18 cellular contexts compared by ENCODE assay signal in genomic region chr5:150257424-150257823, GRCh38. TPM values are rescaled to one million over a fixed set of nuclear protein-coding genes. Genes with fewer than 3 reads are reported as not detected.
"Had no signal": no experiment of that assay in that cellular context is flagged by ENCODE, and none has a peak within 500 bp of the region (broad histone marks: within the 10 kb centered on the region; RNA-seq: fewer than 3 reads in every experiment).

No MANE protein-coding gene starts in this region.

- H3K27me3 ChIP-seq: colonic mucosa, hepatocyte, pancreas, suprapubic skin, thyroid gland, upper lobe of left lung, vagina had no signal

- FAIRE-seq: pancreas had no signal

- H3K4me3 ChIP-seq: colonic mucosa, hepatocyte, pancreas, suprapubic skin, thyroid gland, upper lobe of left lung, vagina had no signal

- H3K36me3 ChIP-seq: colonic mucosa, pancreas, suprapubic skin, thyroid gland, upper lobe of left lung, vagina had no signal

- H3K27ac ChIP-seq: colonic mucosa, hepatocyte, pancreas, suprapubic skin, thyroid gland, upper lobe of left lung, vagina had no signal

- DNase-seq: colonic mucosa; dermis blood vessel endothelial cell; effector CD4-positive, alpha-beta T cell; left colon; natural killer cell; pancreas; right cardiac atrium; stimulated activated CD4-positive, alpha-beta T cell treated with anti-CD3 and anti-CD28 coated beads, Interleukin-4, amount 100 ng/mL, for 1 hour; stimulated activated CD8-positive, alpha-beta memory T cell treated with anti-CD3 and anti-CD28 coated beads, Interleukin-4, amount 100 ng/mL, for 48 hours; stimulated activated naive CD8-positive, alpha-beta T cell treated with anti-CD3 and anti-CD28 coated beads, Interleukin-15, Interleukin-2, amounts not matched to agents 100 U/mL and 50 U/mL, for 24 hours; thyroid gland; upper lobe of left lung had no signal

- H3K4me1 ChIP-seq: colonic mucosa, pancreas, suprapubic skin, thyroid gland, upper lobe of left lung, vagina had no signal

- ATAC-seq: left colon; natural killer cell; right cardiac atrium; stimulated activated effector memory CD8-positive, alpha-beta T cell treated with anti-CD3 and anti-CD28 coated beads, Interleukin-12 subunit alpha, Interleukin-12 subunit beta, amount 100 ng/mL, for 72 hours; stimulated activated naive CD8-positive, alpha-beta T cell treated with anti-CD3 and anti-CD28 coated beads, Interleukin-15, Interleukin-2, amounts not matched to agents 100 U/mL and 50 U/mL, for 24 hours had no signal

- H3K9me3 ChIP-seq: colonic mucosa, pancreas, suprapubic skin, thyroid gland, upper lobe of left lung, vagina had no signal

RNA-seq across cellular contexts. Expression of gene CAMK2A, which starts 32.1 kb away (rescaled TPM):
- total RNA-seq: dermis blood vessel endothelial cell, kidney epithelial cell, progenitor cell of endocrine pancreas, thyroid gland had no signal

RNA-seq across cellular contexts. Expression of gene ARSI, which starts 45.3 kb away (rescaled TPM):
- total RNA-seq: progenitor cell of endocrine pancreas had no signal
- polyA plus RNA-seq: pancreas had no signal
